9 cellular contexts compared by ENCODE assay signal in the genomic region with DNA sequence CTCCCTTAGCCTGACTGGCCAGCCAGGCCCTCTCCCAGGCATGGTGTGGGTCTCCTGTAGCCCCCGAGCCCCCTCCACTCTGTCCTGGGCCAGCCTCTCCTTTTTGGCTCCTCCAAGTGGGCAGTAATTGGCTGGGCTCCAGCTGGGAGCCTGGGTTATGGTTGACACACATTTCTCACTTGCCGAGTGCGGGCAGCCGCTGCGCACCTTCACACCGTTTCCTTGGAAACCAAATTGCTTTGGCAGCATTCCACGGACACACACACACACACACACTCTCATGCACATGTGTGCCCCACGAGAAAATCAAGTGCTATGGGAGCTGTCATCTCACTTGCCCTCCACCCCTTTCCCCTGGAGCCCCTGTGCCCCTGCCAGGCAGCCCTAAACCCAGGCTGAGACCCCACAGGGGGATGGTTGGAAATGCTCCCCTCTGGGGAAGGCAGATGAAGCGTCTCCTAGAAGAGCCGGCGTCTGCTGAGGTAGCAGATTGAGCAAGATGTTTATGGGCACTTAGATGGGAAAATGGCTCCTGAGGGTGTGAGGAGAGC.
DNase-seq lines count a peak whose midpoint lies in the region; ATAC-seq and TF ChIP-seq lines count a peak whose summit lies in the region.
"Had no signal": no experiment of that assay in that cellular context is flagged by ENCODE, and none has a peak within 500 bp of the region (broad histone marks: within the 10 kb centered on the region; RNA-seq: fewer than 3 reads in every experiment).

No MANE protein-coding gene starts in this region.

- intact Hi-C loops in thyroid gland (cut with DNase I) = no loop called here

- peak; percentile 36 for DNase-seq in NCI-H1436 treated with DMSO at 0.1 percent for 48 hours (lab: John Stamatoyannopoulos, UW)
- DNase-seq in hepatocyte (ENCODE audit: low spot score) = peak; percentile 60
- DNase-seq in thyroid gland = peak; percentile 93 to 95
- no peak for DNase-seq in globus pallidus (ENCODE audit: low spot score)
- no peak for DNase-seq in suprapubic skin (ENCODE audit: low spot score in 2 of 2)
- no peak for DNase-seq in HUDEP-2 (lab: John Stamatoyannopoulos, UW; ENCODE audit: unreplicated experiment in 76 of 76)
- DNase-seq: activated CD4-positive, alpha-beta memory T cell treated with anti-CD3 and anti-CD28 coated beads for 36 hours; effector CD8-positive, alpha-beta T cell had no signal

- H3K27ac ChIP-seq in hepatocyte (no peak overlapping the region), thyroid gland (no peak overlapping the region), suprapubic skin (no peak overlapping the region)

- 43% methylated on average over 10 of the region's 11 CpGs for WGBS in hepatocyte (ENCODE audit: low lambda C conversion rate, missing lambda C conversion rate)
- WGBS in thyroid gland, 2 donors = 8 to 23% methylated on average over 11 of the region's 11 CpGs
- WGBS in suprapubic skin = 27% methylated on average over 8 of the region's 11 CpGs

- H3K4me3 ChIP-seq in hepatocyte (no peak overlapping the region), thyroid gland (replicated peaks in 1 of 3) (no peak overlapping the region), suprapubic skin (no peak overlapping the region)

- TF ChIP-seq CTCF in hepatocyte (IDR thresholded peaks at IDR 0.05; ENCODE audit: poor library complexity) (no peak), thyroid gland (IDR thresholded peaks at IDR 0.05) (no peak), suprapubic skin (IDR thresholded peaks at IDR 0.05) (no peak)

- H3K4me1 ChIP-seq in hepatocyte (ENCODE audit: insufficient read depth) (peaks cover 5% of the 10 kb centered on the region), thyroid gland (peaks cover 6 to 14% of the 10 kb centered on the region in 2 donors), suprapubic skin (no peaks in the 10 kb centered on the region)

- peak; percentile 25; the same call in 2 of the 3 replicates for ATAC-seq in SK-N-SH treated with all-trans-retinoic acid at 6 μM for 48 hours

- H3K36me3 ChIP-seq in hepatocyte (replicated peaks; ENCODE audit: insufficient read depth, low read depth) (no peaks in the 10 kb centered on the region), thyroid gland (no peaks in the 10 kb centered on the region), suprapubic skin (no peaks in the 10 kb centered on the region)

- no peaks in the 10 kb centered on the region for H3K79me2 ChIP-seq in hepatocyte

- H3K27me3 ChIP-seq in hepatocyte (no peaks in the 10 kb centered on the region), thyroid gland (no peaks in the 10 kb centered on the region), suprapubic skin (peaks cover 40% of the 10 kb centered on the region)

- H4K20me1 ChIP-seq in hepatocyte (ENCODE audit: insufficient read depth, poor library complexity, severe bottlenecking) = no peaks in the 10 kb centered on the region

- TF ChIP-seq POLR2A in thyroid gland (IDR thresholded peaks at IDR 0.05) (no peak), suprapubic skin (IDR thresholded peaks at IDR 0.05) (no peak)

- TF ChIP-seq EP300 in suprapubic skin (IDR thresholded peaks at IDR 0.05) = no peak

- no peak overlapping the region for H2AFZ ChIP-seq in hepatocyte

- peak overlapping the region; percentile 54 for H3K4me2 ChIP-seq in hepatocyte

- H3K9me2 ChIP-seq in hepatocyte (replicated peaks; ENCODE audit: insufficient read depth) = no peaks in the 10 kb centered on the region

- H3K9me3 ChIP-seq in hepatocyte (ENCODE audit: low read depth) (no peaks in the 10 kb centered on the region), thyroid gland (no peaks in the 10 kb centered on the region), suprapubic skin (no peaks in the 10 kb centered on the region)

TF ChIP-seq in SK-N-SH treated with all-trans-retinoic acid at 6 μM for 48 hours, 23 proteins besides CTCF, POLR2A, EP300 and RAD21:
- no peak for TF ChIP-seq SNAI2 (CRISPR knock-in tag; IDR thresholded peaks at IDR 0.05)
- TF ChIP-seq TCF4 (CRISPR knock-in tag; IDR thresholded peaks at IDR 0.05; ENCODE audit: borderline replicate concordance) = peak; percentile 41; the same call in 1 of the 2 replicates

Comparison
In these comparisons a context has a peak if more than half of its experiments do, and no peak if none do; other contexts are left out.
1. DNase-seq: peak in NCI-H1436 treated with DMSO at 0.1 percent for 48 hours (single experiment), hepatocyte (single experiment) and thyroid gland (2 of 2); none in globus pallidus (single experiment), suprapubic skin (0 of 2) and HUDEP-2 (0 of 76).